In genomic region chr6:37585523-37585905, GRCh38 we compare ENCODE assay signal across 25 cellular contexts.
DNase-seq lines count a peak whose midpoint lies in the region; ATAC-seq, FAIRE-seq and TF ChIP-seq lines count a peak whose summit lies in the region.
"Had no signal": no experiment of that assay in that cellular context is flagged by ENCODE, and none has a peak within 500 bp of the region (broad histone marks: within the 10 kb centered on the region; RNA-seq: fewer than 3 reads in every experiment).

No MANE protein-coding gene starts in this region.

- H3K4me3 Mint-ChIP-seq in astrocyte (ENCODE audit: unreplicated experiment) = no peak overlapping the region
- H3K4me3 Mint-ChIP-seq: CD4-positive, alpha-beta T cell had no signal

- H3K27me3 ChIP-seq in astrocyte (ENCODE audit: insufficient read depth, low read length) = peaks cover 5% of the 10 kb centered on the region
- H3K27me3 ChIP-seq: BLaER1 had no signal

- in situ Hi-C loops in ACHN (cut with HindIII; ENCODE audit: low pct_ligation_motif_present, low pct_unique_long_range_greater_than_20kb, low sequenced_read_pairs) = no loop called here

- CTCF ChIA-PET in AG04449 (lab: Yijun Ruan, JAX) = interaction anchor here (0.9 to 4.3 kb wide), 2 partner anchors 19 to 47 kb away, joined by 3 to 24 read pairs; no protein-coding TSS in a partner anchor

- peaks cover 15% of the 10 kb centered on the region for H3K4me1 Mint-ChIP-seq in astrocyte (ENCODE audit: low read depth, unreplicated experiment)

- H3K27ac Mint-ChIP-seq in astrocyte (ENCODE audit: unreplicated experiment) = peak overlapping the region; percentile 48
- H3K27ac Mint-ChIP-seq: CD4-positive, alpha-beta T cell had no signal

- no peak overlapping the region for H3K27ac ChIP-seq in astrocyte (ENCODE audit: low read depth, low read length)
- H3K27ac ChIP-seq in coronary artery = no peak overlapping the region
- H3K27ac ChIP-seq: BLaER1 had no signal

- H2AFZ ChIP-seq in astrocyte (ENCODE audit: low read depth, low read length) = no peak overlapping the region

- H3K9ac ChIP-seq in astrocyte (ENCODE audit: low read length) = no peak overlapping the region
- H3K9ac ChIP-seq: BLaER1 had no signal

- no peaks in the 10 kb centered on the region for H3K9me3 Mint-ChIP-seq in astrocyte (ENCODE audit: unreplicated experiment)
- H3K9me3 Mint-ChIP-seq: CD4-positive, alpha-beta T cell had no signal

- H3K36me3 Mint-ChIP-seq in astrocyte (ENCODE audit: low read depth, unreplicated experiment) = no peaks in the 10 kb centered on the region

- H3K4me3 ChIP-seq in AG04449 (ENCODE audit: low read depth, low read length) (no peak overlapping the region), astrocyte (ENCODE audit: insufficient read depth, low read depth, low read length) (no peak overlapping the region), coronary artery (no peak overlapping the region)
- H3K4me3 ChIP-seq: BLaER1 had no signal

- H3K4me1 ChIP-seq in astrocyte (ENCODE audit: insufficient read depth, low read length) = no peaks in the 10 kb centered on the region

- H3K4me2 ChIP-seq in astrocyte (ENCODE audit: low read length) = no peak overlapping the region

- H3K36me3 ChIP-seq in astrocyte (ENCODE audit: insufficient read depth, low read length) = no peaks in the 10 kb centered on the region
- H3K36me3 ChIP-seq: BLaER1 had no signal

- no peaks in the 10 kb centered on the region for H4K20me1 ChIP-seq in astrocyte (ENCODE audit: insufficient read depth, low read length)
- H4K20me1 ChIP-seq: BLaER1 had no signal

- no peak for TF ChIP-seq CTCF in AG04449 (IDR thresholded peaks at IDR 0.05; ENCODE audit: insufficient read depth, low read length, missing control alignments)
- no peak for TF ChIP-seq CTCF in astrocyte (IDR thresholded peaks at IDR 0.05; ENCODE audit: insufficient read depth, low read depth, low read length)
- TF ChIP-seq CTCF in D721Med (IDR thresholded peaks at IDR 0.05; ENCODE audit: insufficient read depth, missing control alignments) = no peak
- no peak for TF ChIP-seq CTCF in coronary artery (IDR thresholded peaks at IDR 0.05)

- H3K9me3 ChIP-seq in astrocyte (ENCODE audit: insufficient read depth, low read depth, low read length) = no peaks in the 10 kb centered on the region
- H3K9me3 ChIP-seq: BLaER1 had no signal

- peaks cover 14% of the 10 kb centered on the region for H3K27me3 Mint-ChIP-seq in astrocyte (ENCODE audit: low read depth, unreplicated experiment)
- H3K27me3 Mint-ChIP-seq: CD4-positive, alpha-beta T cell had no signal

- DNase-seq in AG04449 (ENCODE audit: low read depth, low spot score) = peak; percentile 9
- DNase-seq in EL = peak; percentile 57
- no peak for DNase-seq in astrocyte (ENCODE audit: low read depth)
- peak; percentile 53 for DNase-seq in islet precursor cell
- DNase-seq in D721Med (ENCODE audit: insufficient read length, low spot score) = no peak
- no peak for DNase-seq in coronary artery (ENCODE audit: low spot score)
- no peak for DNase-seq in ACHN
- DNase-seq: CD4-positive, alpha-beta T cell; COR-L47; DMS 273 treated with DMSO at 0.1 percent for 48 hours; DMS79 treated with DMSO at 0.1 percent for 48 hours; GOT3; KG1; MV-4-11; NCI-H1105 treated with DMSO at 0.1 percent for 48 hours; NCI-H2029 treated with DMSO at 0.1 percent for 48 hours; NCI-H446; NCI-H526 treated with DMSO at 0.1 percent for 48 hours; OCI-M1; Right ventricle myocardium superior had no signal

- H3K79me2 ChIP-seq in astrocyte (ENCODE audit: insufficient read depth, low read length) = no peaks in the 10 kb centered on the region

- no peak for ATAC-seq in HG03520 (IDR thresholded peaks at IDR 0.05; ENCODE audit: unreplicated experiment)
- ATAC-seq: HCT116 had no signal

- POLR2A ChIA-PET in AG04449 (lab: Yijun Ruan, JAX) = interaction anchor here (1.4 kb wide), 1 partner anchor 9 kb away, joined by 3 read pairs; no protein-coding TSS in a partner anchor

- FAIRE-seq in astrocyte (lab: Jason Lieb, UNC) (no peak), D721Med (lab: Jason Lieb, UNC) (no peak)
- FAIRE-seq: G401.6, GM18507 had no signal

Comparison
In these comparisons a context has a peak if more than half of its experiments do, and no peak if none do; other contexts are left out.
1. DNase-seq: peak in AG04449 (single experiment), EL (single experiment) and islet precursor cell (single experiment); none in astrocyte (single experiment), D721Med (single experiment), coronary artery (single experiment) and ACHN (single experiment).